ENCODE assay signal across 1 cellular context in the genomic region with DNA sequence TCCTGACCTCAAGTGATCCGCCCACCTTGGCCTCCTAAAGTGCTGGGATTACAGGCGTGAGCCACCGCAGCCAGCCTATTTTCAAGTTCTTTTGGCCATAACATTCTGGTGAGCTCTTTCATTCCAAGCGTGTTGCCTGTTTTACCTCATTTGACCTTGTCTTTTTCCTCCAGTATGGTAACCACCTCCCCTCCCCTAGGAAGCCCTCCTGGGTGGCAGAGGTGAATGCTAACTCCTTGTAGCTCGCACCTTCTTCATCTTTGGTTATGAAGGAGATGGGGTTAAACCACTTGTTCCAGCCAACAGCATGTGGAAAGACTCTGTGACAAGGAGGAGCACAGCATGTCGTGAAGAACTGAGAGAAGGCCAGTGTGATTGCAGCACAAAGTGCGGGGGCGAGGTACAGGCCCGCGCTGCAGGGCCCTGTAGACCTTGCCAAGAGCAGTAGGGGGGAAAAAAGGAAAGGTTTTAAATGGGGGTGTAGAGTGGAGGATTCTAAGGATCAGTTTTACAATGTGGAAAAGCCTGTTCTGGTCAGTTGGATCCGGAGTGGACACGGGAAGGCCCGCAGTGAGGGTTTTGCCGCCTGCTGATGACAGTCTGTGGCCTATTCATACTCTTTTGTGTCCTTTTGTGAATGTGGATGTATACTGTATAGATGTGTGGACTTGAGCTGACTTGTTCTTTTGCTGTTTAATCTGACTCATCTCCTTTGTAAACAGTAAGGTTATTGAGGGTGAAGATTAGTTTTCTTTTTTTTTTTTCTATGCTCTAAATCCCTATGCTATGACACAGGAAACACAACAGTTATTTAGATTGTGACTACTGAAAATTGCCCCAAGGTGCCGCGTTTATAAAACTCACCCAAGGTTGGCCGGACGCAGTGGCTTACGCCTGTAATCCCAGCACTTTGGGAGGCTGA.
TF ChIP-seq lines count a peak whose summit lies in the region.

No MANE protein-coding gene starts in this region.

TF ChIP-seq in HepG2, 621 proteins besides CTCF, POLR2A, EP300 and RAD21 (continues in another document):
- 0 out of 2 replicates have a peak, but pooled peaks have one; percentile 40 for TF ChIP-seq NAIF1 (CRISPR knock-in tag; IDR thresholded peaks at IDR 0.05; ENCODE audit: borderline replicate concordance)
- TF ChIP-seq, protein P1, sequence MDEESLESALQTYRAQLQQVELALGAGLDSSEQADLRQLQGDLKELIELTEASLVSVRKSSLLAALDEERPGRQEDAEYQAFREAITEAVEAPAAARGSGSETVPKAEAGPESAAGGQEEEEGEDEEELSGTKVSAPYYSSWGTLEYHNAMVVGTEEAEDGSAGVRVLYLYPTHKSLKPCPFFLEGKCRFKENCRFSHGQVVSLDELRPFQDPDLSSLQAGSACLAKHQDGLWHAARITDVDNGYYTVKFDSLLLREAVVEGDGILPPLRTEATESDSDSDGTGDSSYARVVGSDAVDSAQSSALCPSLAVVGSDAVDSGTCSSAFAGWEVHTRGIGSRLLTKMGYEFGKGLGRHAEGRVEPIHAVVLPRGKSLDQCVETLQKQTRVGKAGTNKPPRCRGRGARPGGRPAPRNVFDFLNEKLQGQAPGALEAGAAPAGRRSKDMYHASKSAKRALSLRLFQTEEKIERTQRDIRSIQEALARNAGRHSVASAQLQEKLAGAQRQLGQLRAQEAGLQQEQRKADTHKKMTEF (CRISPR knock-in tag; IDR thresholded peaks at IDR 0.05) = peak; percentile 17; the same call in 1 of the 2 replicates
- TF ChIP-seq, protein P2, sequence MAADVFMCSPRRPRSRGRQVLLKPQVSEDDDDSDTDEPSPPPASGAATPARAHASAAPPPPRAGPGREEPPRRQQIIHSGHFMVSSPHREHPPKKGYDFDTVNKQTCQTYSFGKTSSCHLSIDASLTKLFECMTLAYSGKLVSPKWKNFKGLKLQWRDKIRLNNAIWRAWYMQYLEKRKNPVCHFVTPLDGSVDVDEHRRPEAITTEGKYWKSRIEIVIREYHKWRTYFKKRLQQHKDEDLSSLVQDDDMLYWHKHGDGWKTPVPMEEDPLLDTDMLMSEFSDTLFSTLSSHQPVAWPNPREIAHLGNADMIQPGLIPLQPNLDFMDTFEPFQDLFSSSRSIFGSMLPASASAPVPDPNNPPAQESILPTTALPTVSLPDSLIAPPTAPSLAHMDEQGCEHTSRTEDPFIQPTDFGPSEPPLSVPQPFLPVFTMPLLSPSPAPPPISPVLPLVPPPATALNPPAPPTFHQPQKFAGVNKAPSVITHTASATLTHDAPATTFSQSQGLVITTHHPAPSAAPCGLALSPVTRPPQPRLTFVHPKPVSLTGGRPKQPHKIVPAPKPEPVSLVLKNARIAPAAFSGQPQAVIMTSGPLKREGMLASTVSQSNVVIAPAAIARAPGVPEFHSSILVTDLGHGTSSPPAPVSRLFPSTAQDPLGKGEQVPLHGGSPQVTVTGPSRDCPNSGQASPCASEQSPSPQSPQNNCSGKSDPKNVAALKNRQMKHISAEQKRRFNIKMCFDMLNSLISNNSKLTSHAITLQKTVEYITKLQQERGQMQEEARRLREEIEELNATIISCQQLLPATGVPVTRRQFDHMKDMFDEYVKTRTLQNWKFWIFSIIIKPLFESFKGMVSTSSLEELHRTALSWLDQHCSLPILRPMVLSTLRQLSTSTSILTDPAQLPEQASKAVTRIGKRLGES (CRISPR knock-in tag; IDR thresholded peaks at IDR 0.05; ENCODE audit: borderline replicate concordance) = no peak
- TF ChIP-seq, protein P3, sequence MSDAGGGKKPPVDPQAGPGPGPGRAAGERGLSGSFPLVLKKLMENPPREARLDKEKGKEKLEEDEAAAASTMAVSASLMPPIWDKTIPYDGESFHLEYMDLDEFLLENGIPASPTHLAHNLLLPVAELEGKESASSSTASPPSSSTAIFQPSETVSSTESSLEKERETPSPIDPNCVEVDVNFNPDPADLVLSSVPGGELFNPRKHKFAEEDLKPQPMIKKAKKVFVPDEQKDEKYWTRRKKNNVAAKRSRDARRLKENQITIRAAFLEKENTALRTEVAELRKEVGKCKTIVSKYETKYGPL (CRISPR knock-in tag; IDR thresholded peaks at IDR 0.05) = no peak
- TF ChIP-seq POLR2AphosphoS2 (IDR thresholded peaks at IDR 0.05; ENCODE audit: low read depth, low read length) = 0 out of 2 replicates have a peak, but pooled peaks have one; percentile 36
- TF ChIP-seq JUNB (CRISPR knock-in tag; IDR thresholded peaks at IDR 0.05; ENCODE audit: borderline replicate concordance) = peak; percentile 50; the same call in 1 of the 2 replicates
- peak; percentile 37; the same call in 1 of the 2 replicates for TF ChIP-seq ZC3H13 (CRISPR knock-in tag; IDR thresholded peaks at IDR 0.05)
- TF ChIP-seq TOPORS (CRISPR knock-in tag; IDR thresholded peaks at IDR 0.05) = no peak
- peak; percentile 23; the same call in 1 of the 2 replicates for TF ChIP-seq SALL1 (CRISPR knock-in tag; IDR thresholded peaks at IDR 0.05)
- no peak for TF ChIP-seq ZBTB7B (CRISPR knock-in tag; IDR thresholded peaks at IDR 0.05)
- TF ChIP-seq ZNF562 (CRISPR knock-in tag; IDR thresholded peaks at IDR 0.05; ENCODE audit: borderline replicate concordance) = no peak
- TF ChIP-seq ZNF451 (CRISPR knock-in tag; IDR thresholded peaks at IDR 0.05) = no peak
- peak; percentile 43 for TF ChIP-seq POLR2G (IDR thresholded peaks at IDR 0.05; ENCODE audit: low read depth, low read length)
- TF ChIP-seq, protein P4, sequence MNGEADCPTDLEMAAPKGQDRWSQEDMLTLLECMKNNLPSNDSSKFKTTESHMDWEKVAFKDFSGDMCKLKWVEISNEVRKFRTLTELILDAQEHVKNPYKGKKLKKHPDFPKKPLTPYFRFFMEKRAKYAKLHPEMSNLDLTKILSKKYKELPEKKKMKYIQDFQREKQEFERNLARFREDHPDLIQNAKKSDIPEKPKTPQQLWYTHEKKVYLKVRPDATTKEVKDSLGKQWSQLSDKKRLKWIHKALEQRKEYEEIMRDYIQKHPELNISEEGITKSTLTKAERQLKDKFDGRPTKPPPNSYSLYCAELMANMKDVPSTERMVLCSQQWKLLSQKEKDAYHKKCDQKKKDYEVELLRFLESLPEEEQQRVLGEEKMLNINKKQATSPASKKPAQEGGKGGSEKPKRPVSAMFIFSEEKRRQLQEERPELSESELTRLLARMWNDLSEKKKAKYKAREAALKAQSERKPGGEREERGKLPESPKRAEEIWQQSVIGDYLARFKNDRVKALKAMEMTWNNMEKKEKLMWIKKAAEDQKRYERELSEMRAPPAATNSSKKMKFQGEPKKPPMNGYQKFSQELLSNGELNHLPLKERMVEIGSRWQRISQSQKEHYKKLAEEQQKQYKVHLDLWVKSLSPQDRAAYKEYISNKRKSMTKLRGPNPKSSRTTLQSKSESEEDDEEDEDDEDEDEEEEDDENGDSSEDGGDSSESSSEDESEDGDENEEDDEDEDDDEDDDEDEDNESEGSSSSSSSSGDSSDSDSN (CRISPR knock-in tag; IDR thresholded peaks at IDR 0.05) = 0 out of 2 replicates have a peak, but pooled peaks have one; percentile 15
- TF ChIP-seq RBM22 (optimal IDR thresholded peaks at IDR 0.05; ENCODE audit: low read length) = peak; percentile 17
- peak; percentile 50 for TF ChIP-seq THAP11 (CRISPR knock-in tag; IDR thresholded peaks at IDR 0.05)
- TF ChIP-seq, protein P5, sequence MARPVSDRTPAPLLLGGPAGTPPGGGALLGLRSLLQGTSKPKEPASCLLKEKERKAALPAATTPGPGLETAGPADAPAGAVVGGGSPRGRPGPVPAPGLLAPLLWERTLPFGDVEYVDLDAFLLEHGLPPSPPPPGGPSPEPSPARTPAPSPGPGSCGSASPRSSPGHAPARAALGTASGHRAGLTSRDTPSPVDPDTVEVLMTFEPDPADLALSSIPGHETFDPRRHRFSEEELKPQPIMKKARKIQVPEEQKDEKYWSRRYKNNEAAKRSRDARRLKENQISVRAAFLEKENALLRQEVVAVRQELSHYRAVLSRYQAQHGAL (CRISPR knock-in tag; IDR thresholded peaks at IDR 0.05; ENCODE audit: not compliant biosample characterization) = no peak
- TF ChIP-seq, protein P6, sequence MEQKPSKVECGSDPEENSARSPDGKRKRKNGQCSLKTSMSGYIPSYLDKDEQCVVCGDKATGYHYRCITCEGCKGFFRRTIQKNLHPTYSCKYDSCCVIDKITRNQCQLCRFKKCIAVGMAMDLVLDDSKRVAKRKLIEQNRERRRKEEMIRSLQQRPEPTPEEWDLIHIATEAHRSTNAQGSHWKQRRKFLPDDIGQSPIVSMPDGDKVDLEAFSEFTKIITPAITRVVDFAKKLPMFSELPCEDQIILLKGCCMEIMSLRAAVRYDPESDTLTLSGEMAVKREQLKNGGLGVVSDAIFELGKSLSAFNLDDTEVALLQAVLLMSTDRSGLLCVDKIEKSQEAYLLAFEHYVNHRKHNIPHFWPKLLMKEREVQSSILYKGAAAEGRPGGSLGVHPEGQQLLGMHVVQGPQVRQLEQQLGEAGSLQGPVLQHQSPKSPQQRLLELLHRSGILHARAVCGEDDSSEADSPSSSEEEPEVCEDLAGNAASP (CRISPR knock-in tag; IDR thresholded peaks at IDR 0.05; ENCODE audit: borderline replicate concordance) = peak; percentile 94
- TF ChIP-seq ZFY (CRISPR knock-in tag; IDR thresholded peaks at IDR 0.05) = peak; percentile 50
- no peak for TF ChIP-seq TBX2 (CRISPR knock-in tag; IDR thresholded peaks at IDR 0.05; ENCODE audit: borderline replicate concordance)
- no peak for TF ChIP-seq PCBP1 (IDR thresholded peaks at IDR 0.05; ENCODE audit: borderline replicate concordance, low read depth, low read length)
- TF ChIP-seq KAT8 (CRISPR knock-in tag; IDR thresholded peaks at IDR 0.05) = 0 out of 2 replicates have a peak, but pooled peaks have one; percentile 14
- TF ChIP-seq, protein P7, sequence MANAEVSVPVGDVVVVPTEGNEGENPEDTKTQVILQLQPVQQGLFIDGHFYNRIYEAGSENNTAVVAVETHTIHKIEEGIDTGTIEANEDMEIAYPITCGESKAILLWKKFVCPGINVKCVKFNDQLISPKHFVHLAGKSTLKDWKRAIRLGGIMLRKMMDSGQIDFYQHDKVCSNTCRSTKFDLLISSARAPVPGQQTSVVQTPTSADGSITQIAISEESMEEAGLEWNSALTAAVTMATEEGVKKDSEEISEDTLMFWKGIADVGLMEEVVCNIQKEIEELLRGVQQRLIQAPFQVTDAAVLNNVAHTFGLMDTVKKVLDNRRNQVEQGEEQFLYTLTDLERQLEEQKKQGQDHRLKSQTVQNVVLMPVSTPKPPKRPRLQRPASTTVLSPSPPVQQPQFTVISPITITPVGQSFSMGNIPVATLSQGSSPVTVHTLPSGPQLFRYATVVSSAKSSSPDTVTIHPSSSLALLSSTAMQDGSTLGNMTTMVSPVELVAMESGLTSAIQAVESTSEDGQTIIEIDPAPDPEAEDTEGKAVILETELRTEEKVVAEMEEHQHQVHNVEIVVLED (CRISPR knock-in tag; IDR thresholded peaks at IDR 0.05; ENCODE audit: borderline replicate concordance) = no peak
- TF ChIP-seq, protein P8, sequence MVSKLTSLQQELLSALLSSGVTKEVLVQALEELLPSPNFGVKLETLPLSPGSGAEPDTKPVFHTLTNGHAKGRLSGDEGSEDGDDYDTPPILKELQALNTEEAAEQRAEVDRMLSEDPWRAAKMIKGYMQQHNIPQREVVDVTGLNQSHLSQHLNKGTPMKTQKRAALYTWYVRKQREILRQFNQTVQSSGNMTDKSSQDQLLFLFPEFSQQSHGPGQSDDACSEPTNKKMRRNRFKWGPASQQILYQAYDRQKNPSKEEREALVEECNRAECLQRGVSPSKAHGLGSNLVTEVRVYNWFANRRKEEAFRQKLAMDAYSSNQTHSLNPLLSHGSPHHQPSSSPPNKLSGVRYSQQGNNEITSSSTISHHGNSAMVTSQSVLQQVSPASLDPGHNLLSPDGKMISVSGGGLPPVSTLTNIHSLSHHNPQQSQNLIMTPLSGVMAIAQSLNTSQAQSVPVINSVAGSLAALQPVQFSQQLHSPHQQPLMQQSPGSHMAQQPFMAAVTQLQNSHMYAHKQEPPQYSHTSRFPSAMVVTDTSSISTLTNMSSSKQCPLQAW (CRISPR knock-in tag; IDR thresholded peaks at IDR 0.05) = peak; percentile 44; the same call in 1 of the 2 replicates
- TF ChIP-seq NFE2 (CRISPR knock-in tag; IDR thresholded peaks at IDR 0.05) = no peak
- TF ChIP-seq SP1 (IDR thresholded peaks at IDR 0.05) = no peak
- TF ChIP-seq SP1 (CRISPR knock-in tag; IDR thresholded peaks at IDR 0.05) = no peak
- peak; percentile 59; the same call in 1 of the 2 replicates for TF ChIP-seq GATAD2A (CRISPR knock-in tag; IDR thresholded peaks at IDR 0.05)
- peak; percentile 55; the same call in 1 of the 2 replicates for TF ChIP-seq ZNF335 (CRISPR knock-in tag; IDR thresholded peaks at IDR 0.05)
- TF ChIP-seq, protein P9, sequence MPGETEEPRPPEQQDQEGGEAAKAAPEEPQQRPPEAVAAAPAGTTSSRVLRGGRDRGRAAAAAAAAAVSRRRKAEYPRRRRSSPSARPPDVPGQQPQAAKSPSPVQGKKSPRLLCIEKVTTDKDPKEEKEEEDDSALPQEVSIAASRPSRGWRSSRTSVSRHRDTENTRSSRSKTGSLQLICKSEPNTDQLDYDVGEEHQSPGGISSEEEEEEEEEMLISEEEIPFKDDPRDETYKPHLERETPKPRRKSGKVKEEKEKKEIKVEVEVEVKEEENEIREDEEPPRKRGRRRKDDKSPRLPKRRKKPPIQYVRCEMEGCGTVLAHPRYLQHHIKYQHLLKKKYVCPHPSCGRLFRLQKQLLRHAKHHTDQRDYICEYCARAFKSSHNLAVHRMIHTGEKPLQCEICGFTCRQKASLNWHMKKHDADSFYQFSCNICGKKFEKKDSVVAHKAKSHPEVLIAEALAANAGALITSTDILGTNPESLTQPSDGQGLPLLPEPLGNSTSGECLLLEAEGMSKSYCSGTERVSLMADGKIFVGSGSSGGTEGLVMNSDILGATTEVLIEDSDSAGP (CRISPR knock-in tag; IDR thresholded peaks at IDR 0.05; ENCODE audit: borderline replicate concordance) = peak; percentile 44; the same call in 1 of the 2 replicates
- TF ChIP-seq PHF21A (CRISPR knock-in tag; IDR thresholded peaks at IDR 0.05) = 0 out of 2 replicates have a peak, but pooled peaks have one; percentile 15
- TF ChIP-seq, protein P10, sequence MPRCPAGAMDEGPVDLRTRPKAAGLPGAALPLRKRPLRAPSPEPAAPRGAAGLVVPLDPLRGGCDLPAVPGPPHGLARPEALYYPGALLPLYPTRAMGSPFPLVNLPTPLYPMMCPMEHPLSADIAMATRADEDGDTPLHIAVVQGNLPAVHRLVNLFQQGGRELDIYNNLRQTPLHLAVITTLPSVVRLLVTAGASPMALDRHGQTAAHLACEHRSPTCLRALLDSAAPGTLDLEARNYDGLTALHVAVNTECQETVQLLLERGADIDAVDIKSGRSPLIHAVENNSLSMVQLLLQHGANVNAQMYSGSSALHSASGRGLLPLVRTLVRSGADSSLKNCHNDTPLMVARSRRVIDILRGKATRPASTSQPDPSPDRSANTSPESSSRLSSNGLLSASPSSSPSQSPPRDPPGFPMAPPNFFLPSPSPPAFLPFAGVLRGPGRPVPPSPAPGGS (CRISPR knock-in tag; IDR thresholded peaks at IDR 0.05) = no peak
- TF ChIP-seq ZMAT3 (CRISPR knock-in tag; conservative IDR thresholded peaks at IDR 0.05) = 0 out of 2 replicates have a peak, but pooled peaks have one; percentile 30
- peak; percentile 24; the same call in 1 of the 2 replicates for TF ChIP-seq CEBPG (CRISPR knock-in tag; IDR thresholded peaks at IDR 0.05)
- TF ChIP-seq RARA (CRISPR knock-in tag; IDR thresholded peaks at IDR 0.05) = 0 out of 2 replicates have a peak, but pooled peaks have one; percentile 15
- peak; percentile 76 for TF ChIP-seq FOSL2 (CRISPR knock-in tag; IDR thresholded peaks at IDR 0.05)
- TF ChIP-seq NFE2L2 (IDR thresholded peaks at IDR 0.05; ENCODE audit: low read length) = no peak
- no peak for TF ChIP-seq SOX6 (IDR thresholded peaks at IDR 0.05)
- TF ChIP-seq SOX6 (CRISPR knock-in tag; IDR thresholded peaks at IDR 0.05) = 0 out of 2 replicates have a peak, but pooled peaks have one; percentile 19
- TF ChIP-seq ZNF263 (CRISPR knock-in tag; IDR thresholded peaks at IDR 0.05) = peak; percentile 59
- TF ChIP-seq RXRA (CRISPR knock-in tag; IDR thresholded peaks at IDR 0.05) = peak; percentile 70; the same call in 1 of the 2 replicates
- TF ChIP-seq, protein P11, sequence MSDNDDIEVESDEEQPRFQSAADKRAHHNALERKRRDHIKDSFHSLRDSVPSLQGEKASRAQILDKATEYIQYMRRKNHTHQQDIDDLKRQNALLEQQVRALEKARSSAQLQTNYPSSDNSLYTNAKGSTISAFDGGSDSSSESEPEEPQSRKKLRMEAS (IDR thresholded peaks at IDR 0.05) = peak; percentile 14; the same call in 1 of the 2 replicates
